In the genomic region with DNA sequence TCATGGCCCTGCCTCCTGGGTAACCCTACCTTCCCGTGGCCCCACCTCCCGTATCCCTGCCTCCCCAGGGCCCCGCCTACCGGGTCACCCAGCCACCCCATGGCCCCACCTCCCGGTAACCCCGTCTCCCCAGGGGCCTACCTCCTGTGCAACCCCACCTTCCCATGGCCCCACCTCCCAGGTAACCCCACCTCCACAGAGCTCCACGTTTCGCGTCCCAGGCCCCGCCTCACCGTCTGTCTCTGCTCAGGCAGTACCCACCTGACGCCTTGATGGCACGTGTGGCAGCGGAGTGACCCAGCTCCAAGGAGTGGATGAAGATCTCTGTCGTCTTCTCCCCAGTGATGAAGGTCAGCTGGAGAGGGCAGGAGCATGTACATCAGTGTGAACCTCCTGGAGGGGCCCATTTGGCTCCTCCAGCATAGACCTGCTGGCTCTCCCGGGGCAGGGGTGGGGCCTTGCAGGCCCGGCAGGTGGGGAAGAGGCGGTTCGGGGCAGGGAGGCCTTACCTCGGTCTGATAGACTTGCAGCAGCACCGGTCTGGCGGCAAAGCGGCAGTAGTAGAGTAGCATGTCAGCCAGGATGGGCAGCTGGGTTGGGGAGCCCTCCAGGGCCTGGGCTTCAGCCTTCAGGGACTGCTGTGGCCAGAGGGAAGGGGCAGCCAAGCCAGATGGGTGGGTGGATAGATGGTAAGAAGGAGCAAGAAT, we compare ENCODE assay signal across 20 cellular contexts. TPM values are rescaled to one million over a fixed set of nuclear protein-coding genes. Genes with fewer than 3 reads are reported as not detected.
DNase-seq lines count a peak whose midpoint lies in the region; ATAC-seq and TF ChIP-seq lines count a peak whose summit lies in the region.
"Had no signal": no experiment of that assay in that cellular context is flagged by ENCODE, and none has a peak within 500 bp of the region (broad histone marks: within the 10 kb centered on the region; RNA-seq: fewer than 3 reads in every experiment).

No MANE protein-coding gene starts in this region.

- TF ChIP-seq CTCF in HEK293 (tag by site-specific recombination; IDR thresholded peaks at IDR 0.05) (no peak), nephron progenitor cell (IDR thresholded peaks at IDR 0.05) (no peak)

- H3K9me3 ChIP-seq in CD4-positive, alpha-beta memory T cell (ENCODE audit: control insufficient read depth in 1 of 2, low read length in 2 of 2) = no peaks in the 10 kb centered on the region
- H3K9me3 ChIP-seq in HEK293 (ENCODE audit: control insufficient read depth, insufficient read depth, low read depth, low read length) = no peaks in the 10 kb centered on the region
- H3K9me3 ChIP-seq: gastrocnemius medialis, left lung had no signal

- peaks cover 0 to 7% (median 3%) of the 10 kb centered on the region in 4 donors for H3K4me1 Mint-ChIP-seq in CD4-positive, alpha-beta memory T cell
- H3K4me1 Mint-ChIP-seq in central memory CD8-positive, alpha-beta T cell = peaks cover 17% of the 10 kb centered on the region
- peaks cover 11% of the 10 kb centered on the region for H3K4me1 Mint-ChIP-seq in nephron progenitor cell

- H3K27ac Mint-ChIP-seq in CD4-positive, alpha-beta memory T cell = peak overlapping the region in 6 of 7 donors; percentile 9 to 84 (median 60)
- peak overlapping the region; percentile 91 for H3K27ac Mint-ChIP-seq in central memory CD8-positive, alpha-beta T cell (ENCODE audit: low read depth)
- peak overlapping the region; percentile 54 for H3K27ac Mint-ChIP-seq in nephron progenitor cell
- H3K27ac Mint-ChIP-seq: activated CD4-positive, alpha-beta T cell treated with anti-CD3 and anti-CD28 coated beads, Interleukin-2, amount 10 ng/mL, durations not matched to agents 24 days and 14 days had no signal

- H3K27me3 Mint-ChIP-seq in CD4-positive, alpha-beta memory T cell = no peaks in the 10 kb centered on the region
- H3K27me3 Mint-ChIP-seq in central memory CD8-positive, alpha-beta T cell = no peaks in the 10 kb centered on the region
- peaks cover 17% of the 10 kb centered on the region for H3K27me3 Mint-ChIP-seq in nephron progenitor cell (ENCODE audit: low read depth, poor library complexity)
- H3K27me3 Mint-ChIP-seq: activated CD4-positive, alpha-beta T cell treated with anti-CD3 and anti-CD28 coated beads, Interleukin-2, amount 10 ng/mL, durations not matched to agents 24 days and 14 days had no signal

- CTCF ChIA-PET in CD4-positive, alpha-beta memory T cell (lab: Charles Lee; ENCODE audit: partially characterized antibody) = no interaction called here
- CTCF ChIA-PET in HEK293 (lab: Yijun Ruan, JAX) = interaction anchor here (0.7 kb wide), 1 partner anchor 824 kb away, joined by 5 read pairs; no protein-coding TSS in a partner anchor

- no peak for ATAC-seq in central memory CD8-positive, alpha-beta T cell (replicated peaks; ENCODE audit: extremely low read depth, poor library complexity, severe bottlenecking)
- no peak for ATAC-seq in GM21381 (IDR thresholded peaks at IDR 0.05; ENCODE audit: unreplicated experiment)
- ATAC-seq: gastrocnemius medialis, left lung had no signal

- no peaks in the 10 kb centered on the region for H3K4me1 ChIP-seq in CD4-positive, alpha-beta memory T cell (ENCODE audit: insufficient read depth, low read length)
- no peaks in the 10 kb centered on the region for H3K4me1 ChIP-seq in HEK293 (ENCODE audit: control insufficient read depth, insufficient read depth, low read length)
- H3K4me1 ChIP-seq: gastrocnemius medialis, left lung, parathyroid adenoma had no signal

- H3K27ac ChIP-seq in CD4-positive, alpha-beta memory T cell (ENCODE audit: low read depth, low read length) = peak overlapping the region; percentile 7
- no peak overlapping the region for H3K27ac ChIP-seq in HEK293 (ENCODE audit: extremely low read depth, low read depth, low read length)
- H3K27ac ChIP-seq: coronary artery, gastrocnemius medialis, parathyroid adenoma, SK-N-MC, skin epidermis had no signal

- H3K9me3 Mint-ChIP-seq in CD4-positive, alpha-beta memory T cell = peaks cover 0 to 4% (median 0%) of the 10 kb centered on the region in 8 donors
- H3K9me3 Mint-ChIP-seq in central memory CD8-positive, alpha-beta T cell = no peaks in the 10 kb centered on the region
- H3K9me3 Mint-ChIP-seq in nephron progenitor cell = no peaks in the 10 kb centered on the region
- H3K9me3 Mint-ChIP-seq: activated CD4-positive, alpha-beta T cell treated with anti-CD3 and anti-CD28 coated beads, Interleukin-2, amount 10 ng/mL, durations not matched to agents 24 days and 14 days had no signal

- H3K27me3 ChIP-seq in CD4-positive, alpha-beta memory T cell (ENCODE audit: insufficient read depth, low read length) = no peaks in the 10 kb centered on the region
- H3K27me3 ChIP-seq: gastrocnemius medialis had no signal

- H3K36me3 ChIP-seq in CD4-positive, alpha-beta memory T cell (ENCODE audit: insufficient read depth, low read length) = peaks cover 85% of the 10 kb centered on the region
- no peaks in the 10 kb centered on the region for H3K36me3 ChIP-seq in HEK293 (ENCODE audit: control insufficient read depth in 2 of 2, insufficient read depth in 1 of 2, low read length in 2 of 2)
- H3K36me3 ChIP-seq: gastrocnemius medialis had no signal

- intact Hi-C loops in CD4-positive, alpha-beta memory T cell (cut with micrococcal nuclease) = no loop called here

- DNase-seq in CD4-positive, alpha-beta memory T cell = peak in 1 of 5 donors; percentile 60
- DNase-seq in central memory CD8-positive, alpha-beta T cell (ENCODE audit: low spot score in 2 of 2) = no peak
- DNase-seq in nephron progenitor cell (no peak), activated gamma-delta T cell (lab: John Stamatoyannopoulos, UW) (no peak), CD1c-positive myeloid dendritic cell (ENCODE audit: extremely low spot score) (no peak)
- DNase-seq: gastrocnemius medialis, GOT3, left lung, NCI-H1105 treated with DMSO at 0.1 percent for 48 hours, NCI-H2171, NCI-H774 had no signal

- POLR2A ChIA-PET in CD4-positive, alpha-beta memory T cell (lab: Charles Lee; ENCODE audit: partially characterized antibody) = interaction anchor here (1.2 to 1.3 kb wide), 2 partner anchors 10 to 12 kb away, joined by 3 to 4 read pairs; no protein-coding TSS in a partner anchor
- POLR2A ChIA-PET in HEK293 (lab: Yijun Ruan, JAX) = interaction anchor here (0.5 kb wide), 1 partner anchor 551 kb away, joined by 4 read pairs; no protein-coding TSS in a partner anchor

- peaks cover 58 to 70% of the 10 kb centered on the region in 2 donors for H3K36me3 Mint-ChIP-seq in CD4-positive, alpha-beta memory T cell
- H3K36me3 Mint-ChIP-seq in central memory CD8-positive, alpha-beta T cell (ENCODE audit: insufficient read depth) = peaks cover 59% of the 10 kb centered on the region
- H3K36me3 Mint-ChIP-seq in nephron progenitor cell (ENCODE audit: low read depth) = no peaks in the 10 kb centered on the region

- H3K4me3 Mint-ChIP-seq in CD4-positive, alpha-beta memory T cell = no peak overlapping the region
- H3K4me3 Mint-ChIP-seq in central memory CD8-positive, alpha-beta T cell = no peak overlapping the region
- H3K4me3 Mint-ChIP-seq in nephron progenitor cell = no peak overlapping the region
- H3K4me3 Mint-ChIP-seq: activated CD4-positive, alpha-beta T cell treated with anti-CD3 and anti-CD28 coated beads, Interleukin-2, amount 10 ng/mL, durations not matched to agents 24 days and 14 days had no signal

- no peak overlapping the region for H3K4me3 ChIP-seq in CD4-positive, alpha-beta memory T cell (ENCODE audit: low read length in 2 of 2)
- H3K4me3 ChIP-seq in HEK293 (ENCODE audit: low read depth, low read length) = no peak overlapping the region
- H3K4me3 ChIP-seq: coronary artery, gastrocnemius medialis, left lung, SK-N-MC, skin epidermis had no signal

TF ChIP-seq in HEK293, 187 proteins besides CTCF, POLR2A, EP300 and RAD21:
- TF ChIP-seq ZNF544 (tag by site-specific recombination; IDR thresholded peaks at IDR 0.05) (no peak), KLF8 (tag by site-specific recombination; IDR thresholded peaks at IDR 0.05) (peak; percentile 31; the same call in 1 of the 2 replicates)

RNA-seq across cellular contexts. Expression of a gene that starts 18.6 kb away (rescaled TPM):
- under 1 TPM; 0.17 to 0.25 TPM for total RNA-seq in CD4-positive, alpha-beta memory T cell
- under 1 TPM; 0.13 to 0.47 TPM for polyA plus RNA-seq in CD4-positive, alpha-beta memory T cell
- total RNA-seq: epithelial cell of proximal tubule, LHCN-M2 had no signal
